9 cellular contexts compared by ENCODE assay signal in genomic region chr13:95404141-95404882, GRCh38.
A peak's percentile ranks its signal among the peaks of the same experiment; 100 is the strongest.
DNase-seq lines count a peak whose midpoint lies in the region; ATAC-seq and TF ChIP-seq lines count a peak whose summit lies in the region.
"Had no signal": no experiment of that assay in that cellular context is flagged by ENCODE, and none has a peak within 500 bp of the region (broad histone marks: within the 10 kb centered on the region; RNA-seq: fewer than 3 reads in every experiment).

No MANE protein-coding gene starts in this region.

- no peaks in the 10 kb centered on the region for H3K36me3 Mint-ChIP-seq in activated CD8-positive, alpha-beta T cell treated with anti-CD3 and anti-CD28 coated beads for 36 hours (ENCODE audit: low read depth)

- peaks cover 7% of the 10 kb centered on the region for H3K27me3 Mint-ChIP-seq in activated CD8-positive, alpha-beta T cell treated with anti-CD3 and anti-CD28 coated beads for 36 hours

- no peak overlapping the region for H3K27ac Mint-ChIP-seq in activated CD8-positive, alpha-beta T cell treated with anti-CD3 and anti-CD28 coated beads for 36 hours

- no peaks in the 10 kb centered on the region for H3K27me3 ChIP-seq in lower lobe of right lung (ENCODE audit: low read depth)

- DNase-seq in C1 segment of cervical spinal cord (lab: John Stamatoyannopoulos, UW) (peak in 13 of 14 donors; percentile 6 to 84 (median 62)), GM19240 (ENCODE audit: insufficient read length, low spot score) (peak; percentile 79), NCI-H69 (lab: John Stamatoyannopoulos, UW) (peak; percentile 79), lower lobe of right lung (peak; percentile 86)
- DNase-seq in activated CD8-positive, alpha-beta T cell treated with anti-CD3 and anti-CD28 coated beads for 36 hours, result peak; percentile 79
- peak; percentile 66 for DNase-seq in effector CD4-positive, alpha-beta T cell
- DNase-seq in stimulated activated CD4-positive, alpha-beta T cell treated with anti-CD3 and anti-CD28 coated beads, Interleukin-4, amount 100 ng/mL, for 48 hours (ENCODE audit: low read depth in 2 of 2), result peak; percentile 64

- H3K36me3 ChIP-seq in lower lobe of right lung, result no peaks in the 10 kb centered on the region

- CTCF ChIA-PET in activated CD8-positive, alpha-beta T cell treated with anti-CD3 and anti-CD28 coated beads for 36 hours (lab: Charles Lee), result interaction anchor here (0.6 to 13.4 kb wide), 85 partner anchors 9 to 971 kb away, joined by 3 to 309 read pairs (median 4); partner anchors contain the start of gene ABCC4

- peak overlapping the region; percentile 79 for H3K4me3 Mint-ChIP-seq in activated CD8-positive, alpha-beta T cell treated with anti-CD3 and anti-CD28 coated beads for 36 hours

- no peaks in the 10 kb centered on the region for H3K9me3 Mint-ChIP-seq in activated CD8-positive, alpha-beta T cell treated with anti-CD3 and anti-CD28 coated beads for 36 hours

- TF ChIP-seq CTCF in activated CD8-positive, alpha-beta T cell treated with anti-CD3 and anti-CD28 coated beads for 36 hours (IDR thresholded peaks at IDR 0.05), result peak; percentile 93
- peak; percentile 90 for TF ChIP-seq CTCF in lower lobe of right lung (IDR thresholded peaks at IDR 0.05)

- peak; percentile 93 for ATAC-seq in HG03439 (IDR thresholded peaks at IDR 0.05; ENCODE audit: unreplicated experiment)
- peak; percentile 93 for ATAC-seq in activated CD8-positive, alpha-beta T cell treated with anti-CD3 and anti-CD28 coated beads for 36 hours
- ATAC-seq in lower lobe of right lung, result peak; percentile 89 to 91

- H3K4me1 ChIP-seq in lower lobe of right lung, result peaks cover 8% of the 10 kb centered on the region

- peak overlapping the region; percentile 40 for H3K4me3 ChIP-seq in lower lobe of right lung

- H3K9me3 ChIP-seq in lower lobe of right lung, result no peaks in the 10 kb centered on the region

- no peak overlapping the region for H3K27ac ChIP-seq in lower lobe of right lung
- H3K27ac ChIP-seq: epithelial cell of prostate had no signal

- POLR2A ChIA-PET in activated CD8-positive, alpha-beta T cell treated with anti-CD3 and anti-CD28 coated beads for 36 hours (lab: Charles Lee), result interaction anchor here (0.8 to 1.4 kb wide), 2 partner anchors 10 to 227 kb away, joined by 3 read pairs; no protein-coding TSS in a partner anchor

- H3K4me1 Mint-ChIP-seq in activated CD8-positive, alpha-beta T cell treated with anti-CD3 and anti-CD28 coated beads for 36 hours (ENCODE audit: low read depth), result peaks cover 6% of the 10 kb centered on the region

- intact Hi-C loops in activated CD8-positive, alpha-beta T cell treated with anti-CD3 and anti-CD28 coated beads for 36 hours (cut with micrococcal nuclease), result loop anchor here (1.0 kb wide), 2 partner anchors 24 to 215 kb away; no protein-coding TSS in a partner anchor
- intact Hi-C loops in lower lobe of right lung (cut with DNase I), result loop anchor here (10.0 kb wide), 1 partner anchor 220 kb away; no protein-coding TSS in a partner anchor
